21 cellular contexts compared by ENCODE assay signal in the genomic region with DNA sequence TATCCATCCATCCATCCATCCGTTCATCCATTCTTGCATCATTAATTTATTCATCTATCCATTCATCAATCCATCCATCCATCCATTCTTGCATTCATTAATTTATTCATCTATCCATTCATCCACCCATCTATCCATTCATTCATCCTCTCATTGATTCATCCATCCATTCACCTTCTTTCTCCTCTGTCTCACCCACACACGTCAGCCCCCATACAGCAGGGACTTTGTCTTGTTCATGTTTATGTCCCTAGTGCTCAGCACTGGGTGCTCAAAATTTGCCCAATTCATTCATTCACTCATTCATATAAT. TPM values are rescaled to one million over a fixed set of nuclear protein-coding genes. Genes with fewer than 3 reads are reported as not detected.
DNase-seq lines count a peak whose midpoint lies in the region; ATAC-seq, FAIRE-seq and TF ChIP-seq lines count a peak whose summit lies in the region.
"Had no signal": no experiment of that assay in that cellular context is flagged by ENCODE, and none has a peak within 500 bp of the region (broad histone marks: within the 10 kb centered on the region; RNA-seq: fewer than 3 reads in every experiment).

No MANE protein-coding gene starts in this region.

- H3K9me3 Mint-ChIP-seq in endodermal cell (no peaks in the 10 kb centered on the region), nephron progenitor cell (peaks cover 10% of the 10 kb centered on the region)

- H3K9me3 ChIP-seq in HepG2 (ENCODE audit: low read length) = no peaks in the 10 kb centered on the region
- no peaks in the 10 kb centered on the region for H3K9me3 ChIP-seq in right lobe of liver
- no peaks in the 10 kb centered on the region for H3K9me3 ChIP-seq in endodermal cell (ENCODE audit: control insufficient read depth, low read length)
- H3K9me3 ChIP-seq: SJCRH30 had no signal

- no peak overlapping the region for H3K27ac ChIP-seq in HepG2 (ENCODE audit: extremely low read length, insufficient read depth, low read length)
- H3K27ac ChIP-seq in right lobe of liver = no peak overlapping the region
- H3K27ac ChIP-seq in endodermal cell (ENCODE audit: low read depth, low read length) = no peak overlapping the region
- H3K27ac ChIP-seq: SJCRH30 had no signal

- H3K36me3 ChIP-seq in HepG2 (replicated peaks in 1 of 2; ENCODE audit: control insufficient read depth in 1 of 2, insufficient read depth in 2 of 2, low read length in 2 of 2) = no peaks in the 10 kb centered on the region
- no peaks in the 10 kb centered on the region for H3K36me3 ChIP-seq in right lobe of liver
- no peaks in the 10 kb centered on the region for H3K36me3 ChIP-seq in endodermal cell (ENCODE audit: control insufficient read depth, insufficient read depth, low read length)
- H3K36me3 ChIP-seq: SJCRH30 had no signal

- TF ChIP-seq POLR2A in HepG2 (IDR thresholded peaks at IDR 0.05; ENCODE audit: insufficient read depth in 1 of 2, low read depth in 2 of 2, low read length in 2 of 2) (no peak), right lobe of liver (IDR thresholded peaks at IDR 0.05) (no peak)

- TF ChIP-seq EP300 in HepG2 (IDR thresholded peaks at IDR 0.05; ENCODE audit: low read depth in 2 of 2, low read length in 2 of 2) (no peak), HepG2 (CRISPR knock-in tag; IDR thresholded peaks at IDR 0.05; ENCODE audit: borderline replicate concordance) (no peak)

- in situ Hi-C loops in HepG2 (cut with HindIII; ENCODE audit: extremely low pct_ligation_motif_present, low pct_unique_long_range_greater_than_20kb) = no loop called here

- H3K4me3 Mint-ChIP-seq in endodermal cell (peak overlapping the region; percentile 97), nephron progenitor cell (peak overlapping the region; percentile 0)

- no TSS peak for BruUV-seq in HepG2 (replicated peaks; lab: Mats Ljungman, UMichigan)

- no peaks in the 10 kb centered on the region for H3K79me2 ChIP-seq in HepG2 (ENCODE audit: insufficient read depth, low read length)

- CTCF ChIA-PET in HepG2 (lab: Yijun Ruan, JAX; ENCODE audit: low intra/inter-chr PET ratio, low total read pairs) = no interaction called here

- no peak for DNase-seq in HepG2 (ENCODE audit: low spot score)
- no peak for DNase-seq in right lobe of liver
- no peak for DNase-seq in endodermal cell
- no peak for DNase-seq in nephron progenitor cell
- DNase-seq in activated naive CD4-positive, alpha-beta T cell treated with anti-CD3 and anti-CD28 coated beads, Interleukin-2, amount 50 U/mL, for 16 hours = no peak
- no peak for DNase-seq in cerebellar cortex (ENCODE audit: low spot score)
- no peak for DNase-seq in NCI-H524 (lab: John Stamatoyannopoulos, UW)
- DNase-seq: 8988T; CD8-positive, alpha-beta memory T cell; GDM1; KBM-7; NCI-H1092; NCI-H1436; NCI-H1930; NCI-H2227 treated with DMSO at 0.1 percent for 48 hours; NCI-H82; SJCRH30 had no signal

- H3K27me3 ChIP-seq in HepG2 (ENCODE audit: control insufficient read depth in 1 of 2, insufficient read depth in 2 of 2, low read length in 2 of 2) (peaks cover 3 to 21% of the 10 kb centered on the region in 2 experiments; a peak in 3 of 5 replicates), right lobe of liver (no peaks in the 10 kb centered on the region), endodermal cell (ENCODE audit: control insufficient read depth, insufficient read depth, low read length, poor library complexity, severe bottlenecking) (no peaks in the 10 kb centered on the region)
- H3K27me3 ChIP-seq: SJCRH30 had no signal

- no peaks in the 10 kb centered on the region for H4K20me1 ChIP-seq in HepG2 (ENCODE audit: insufficient read depth, low read length)

- no peak for TF ChIP-seq RAD21 in HepG2 (CRISPR knock-in tag; IDR thresholded peaks at IDR 0.05)

- POLR2A ChIA-PET in HepG2 (lab: Yijun Ruan, JAX) = no interaction called here

- H2AFZ ChIP-seq in HepG2 (ENCODE audit: low read length) = no peak overlapping the region

- peaks cover 11% of the 10 kb centered on the region for H3K27me3 Mint-ChIP-seq in endodermal cell (ENCODE audit: insufficient read depth)
- H3K27me3 Mint-ChIP-seq in nephron progenitor cell (ENCODE audit: low read depth, poor library complexity) = peaks cover 79% of the 10 kb centered on the region

- H3K9ac ChIP-seq in HepG2 (ENCODE audit: insufficient read depth, low read depth, low read length) (no peak overlapping the region), endodermal cell (ENCODE audit: extremely low read depth, low read length, poor library complexity, severe bottlenecking) (no peak overlapping the region)

- no peak for FAIRE-seq in HepG2 (lab: Jason Lieb, UNC)
- FAIRE-seq: D721Med, GM19239, H1, RCC 7860 had no signal

- H3K4me1 ChIP-seq in HepG2 (ENCODE audit: insufficient read depth, low read length) (no peaks in the 10 kb centered on the region), right lobe of liver (no peaks in the 10 kb centered on the region), endodermal cell (ENCODE audit: control insufficient read depth, insufficient read depth, low read length) (no peaks in the 10 kb centered on the region)

- no peak overlapping the region for H3K4me2 ChIP-seq in HepG2 (ENCODE audit: low read depth, low read length)

- H3K4me3 ChIP-seq in HepG2 (replicated peaks in 1 of 3; ENCODE audit: insufficient read depth in 1 of 3, low read depth in 2 of 3, low read length in 3 of 3) = no peak overlapping the region
- H3K4me3 ChIP-seq in right lobe of liver = no peak overlapping the region
- no peak overlapping the region for H3K4me3 ChIP-seq in endodermal cell (ENCODE audit: low read length)
- H3K4me3 ChIP-seq: SJCRH30 had no signal

- peaks cover 20% of the 10 kb centered on the region for H3K36me3 Mint-ChIP-seq in endodermal cell (ENCODE audit: low read depth)
- H3K36me3 Mint-ChIP-seq in nephron progenitor cell (ENCODE audit: low read depth) = no peaks in the 10 kb centered on the region

- no peak for ATAC-seq in HepG2
- ATAC-seq in right lobe of liver = no peak

- peaks cover 5% of the 10 kb centered on the region for H3K4me1 Mint-ChIP-seq in endodermal cell
- peaks cover 7% of the 10 kb centered on the region for H3K4me1 Mint-ChIP-seq in nephron progenitor cell

- H3K27ac Mint-ChIP-seq in endodermal cell = no peak overlapping the region
- no peak overlapping the region for H3K27ac Mint-ChIP-seq in nephron progenitor cell

- 32% methylated on average over 2 of the region's 2 CpGs for WGBS in HepG2 (ENCODE audit: low lambda C conversion rate)
- 61% methylated on average over 2 of the region's 2 CpGs for WGBS in right lobe of liver (ENCODE audit: insufficient coverage, low coverage, low lambda C conversion rate, missing lambda C conversion rate)
- WGBS in endodermal cell (ENCODE audit: insufficient coverage in 1 of 2, insufficient read length in 1 of 2), 2 experiments = 87 to 89% methylated on average over 2 of the region's 2 CpGs

- TF ChIP-seq CTCF in HepG2 (CRISPR knock-in tag; IDR thresholded peaks at IDR 0.05) = no peak
- TF ChIP-seq CTCF in right lobe of liver (IDR thresholded peaks at IDR 0.05) = no peak
- TF ChIP-seq CTCF in endodermal cell (conservative IDR thresholded peaks at IDR 0.05) = no peak
- TF ChIP-seq CTCF in nephron progenitor cell (IDR thresholded peaks at IDR 0.05) = no peak

- intact Hi-C loops in HepG2 (cut with micrococcal nuclease; ENCODE audit: unreplicated experiment) = no loop called here
- intact Hi-C loops in right lobe of liver (cut with DNase I) = no loop called here

RNA-seq across cellular contexts. Expression of a gene that starts 0.7 kb away (rescaled TPM):
- 76.8 and 82.9 TPM in 2 replicates for total RNA-seq in HepG2 (2016; rRNA removed; fragmentation: Illumina TruSeq; extraction: Trizol)
- total RNA-seq in HepG2 (2016; cell fraction: cytosol; rRNA removed; fragmentation: Illumina TruSeq; extraction: Trizol; ENCODE audit: low read depth) = 118 and 125 TPM in 2 replicates
- 76.9 and 81.0 TPM in 2 replicates for total RNA-seq in HepG2 (2016; cell fraction: insoluble cytoplasmic fraction; rRNA removed; fragmentation: Illumina TruSeq; extraction: Trizol)
- total RNA-seq in HepG2 (2016; cell fraction: membrane; rRNA removed; fragmentation: Illumina TruSeq; extraction: Trizol) = 155 and 171 TPM in 2 replicates
- 20.9 and 33.5 TPM in 2 replicates for total RNA-seq in HepG2 (2016; cell fraction: nucleus; rRNA removed; fragmentation: Illumina TruSeq; extraction: Trizol)
- polyA plus RNA-seq in HepG2 (2011; rRNA removed) = 6.3 and 11.0 TPM in 2 replicates
- polyA plus RNA-seq in HepG2 (2011; cell fraction: cytosol; rRNA removed) = 9.9 and 10.4 TPM in 2 replicates
- 5.0 and 7.5 TPM in 2 replicates for polyA plus RNA-seq in HepG2 (2011; cell fraction: nucleus; rRNA removed)
- polyA plus RNA-seq in HepG2 (2012) = 15.7 and 24.8 TPM in 2 replicates
- polyA plus RNA-seq in HepG2 (2016; cell fraction: cytosol; fragmentation: Illumina TruSeq; extraction: Trizol; ENCODE audit: low read depth) = 112 and 122 TPM in 2 replicates
- polyA plus RNA-seq in HepG2 (2016; cell fraction: insoluble cytoplasmic fraction; fragmentation: Illumina TruSeq; extraction: Trizol; ENCODE audit: low read depth) = 68.0 and 75.6 TPM in 2 replicates
- polyA plus RNA-seq in HepG2 (2016; cell fraction: membrane; fragmentation: Illumina TruSeq; extraction: Trizol; ENCODE audit: low read depth) = 140 and 148 TPM in 2 replicates
- polyA plus RNA-seq in HepG2 (2016; cell fraction: nucleus; fragmentation: Illumina TruSeq; extraction: Trizol; ENCODE audit: insufficient read depth, low read depth) = 52.2 and 56.2 TPM in 2 replicates
- 5.0 and 16.3 TPM in 2 replicates for polyA minus RNA-seq in HepG2 (2011; rRNA and poly(A)+ RNA removed; ENCODE audit: low replicate concordance)
- polyA minus RNA-seq in HepG2 (2011; cell fraction: cytosol; rRNA and poly(A)+ RNA removed) = 3.0 and 5.1 TPM in 2 replicates
- 1.2 and 3.2 TPM in 2 replicates for polyA minus RNA-seq in HepG2 (2011; cell fraction: nucleus; rRNA and poly(A)+ RNA removed)
- total RNA-seq in right lobe of liver = 1 to 10 TPM in 2 of 6 experiments, under 1 TPM in 4; 0.35 to 2.5 (median 0.75) TPM
- 100 to 1,000 TPM; 132 to 146 TPM for total RNA-seq in endodermal cell
- polyA plus RNA-seq in endodermal cell (2013, experiment 1 of 2) = 4.8 TPM
- 4.2 TPM for polyA plus RNA-seq in endodermal cell (2013, experiment 2 of 2)
- total RNA-seq: CD8-positive, alpha-beta memory T cell had no signal
- polyA plus RNA-seq: CD8-positive, alpha-beta memory T cell had no signal

RNA-seq across cellular contexts. Expression of a gene that starts 19.0 kb away (rescaled TPM):
- total RNA-seq in HepG2 (2016; rRNA removed; fragmentation: Illumina TruSeq; extraction: Trizol) = 4.8 and 5.4 TPM in 2 replicates
- total RNA-seq in HepG2 (2016; cell fraction: cytosol; rRNA removed; fragmentation: Illumina TruSeq; extraction: Trizol; ENCODE audit: low read depth) = 4.1 and 5.0 TPM in 2 replicates
- total RNA-seq in HepG2 (2016; cell fraction: insoluble cytoplasmic fraction; rRNA removed; fragmentation: Illumina TruSeq; extraction: Trizol) = 4.8 and 5.1 TPM in 2 replicates
- 7.2 and 8.5 TPM in 2 replicates for total RNA-seq in HepG2 (2016; cell fraction: membrane; rRNA removed; fragmentation: Illumina TruSeq; extraction: Trizol)
- total RNA-seq in HepG2 (2016; cell fraction: nucleus; rRNA removed; fragmentation: Illumina TruSeq; extraction: Trizol) = 2.6 and 3.2 TPM in 2 replicates
- 8.0 and 8.6 TPM in 2 replicates for polyA plus RNA-seq in HepG2 (2011; rRNA removed)
- 9.2 and 13.0 TPM in 2 replicates for polyA plus RNA-seq in HepG2 (2011; cell fraction: cytosol; rRNA removed)
- 7.4 and 7.6 TPM in 2 replicates for polyA plus RNA-seq in HepG2 (2011; cell fraction: nucleus; rRNA removed)
- 2.5 and 6.6 TPM in 2 replicates for polyA plus RNA-seq in HepG2 (2012)
- polyA plus RNA-seq in HepG2 (2016; cell fraction: cytosol; fragmentation: Illumina TruSeq; extraction: Trizol; ENCODE audit: low read depth) = 6.2 and 7.7 TPM in 2 replicates
- polyA plus RNA-seq in HepG2 (2016; cell fraction: insoluble cytoplasmic fraction; fragmentation: Illumina TruSeq; extraction: Trizol; ENCODE audit: low read depth) = 6.3 and 8.0 TPM in 2 replicates
- polyA plus RNA-seq in HepG2 (2016; cell fraction: membrane; fragmentation: Illumina TruSeq; extraction: Trizol; ENCODE audit: low read depth) = 8.2 and 8.7 TPM in 2 replicates
- 11.5 and 12.4 TPM in 2 replicates for polyA plus RNA-seq in HepG2 (2016; cell fraction: nucleus; fragmentation: Illumina TruSeq; extraction: Trizol; ENCODE audit: insufficient read depth, low read depth)
- 7.8 and 7.9 TPM in 2 replicates for polyA minus RNA-seq in HepG2 (2011; rRNA and poly(A)+ RNA removed; ENCODE audit: low replicate concordance)
- polyA minus RNA-seq in HepG2 (2011; cell fraction: cytosol; rRNA and poly(A)+ RNA removed) = 1.8 and 2.3 TPM in 2 replicates
- polyA minus RNA-seq in HepG2 (2011; cell fraction: nucleus; rRNA and poly(A)+ RNA removed) = 0.39 and 0.87 TPM in 2 replicates
- 1 to 10 TPM in 4 of 6 experiments, under 1 TPM in 2; 0.97 to 2.8 (median 2.0) TPM for total RNA-seq in right lobe of liver
- total RNA-seq in endodermal cell = 1 to 10 TPM; 3.5 to 4.6 TPM
- 20.0 TPM for polyA plus RNA-seq in endodermal cell (2013, experiment 1 of 2)
- 18.2 TPM for polyA plus RNA-seq in endodermal cell (2013, experiment 2 of 2)

RNA-seq across cellular contexts. Expression of a gene that starts 22.0 kb away (rescaled TPM):
- total RNA-seq in HepG2 (2016; rRNA removed; fragmentation: Illumina TruSeq; extraction: Trizol) = 10.2 and 11.7 TPM in 2 replicates
- 2.3 and 3.1 TPM in 2 replicates for total RNA-seq in HepG2 (2016; cell fraction: cytosol; rRNA removed; fragmentation: Illumina TruSeq; extraction: Trizol; ENCODE audit: low read depth)
- 8.4 and 12.8 TPM in 2 replicates for total RNA-seq in HepG2 (2016; cell fraction: insoluble cytoplasmic fraction; rRNA removed; fragmentation: Illumina TruSeq; extraction: Trizol)
- 3.2 and 3.9 TPM in 2 replicates for total RNA-seq in HepG2 (2016; cell fraction: membrane; rRNA removed; fragmentation: Illumina TruSeq; extraction: Trizol)
- 9.0 and 10.0 TPM in 2 replicates for total RNA-seq in HepG2 (2016; cell fraction: nucleus; rRNA removed; fragmentation: Illumina TruSeq; extraction: Trizol)
- 9.1 and 12.7 TPM in 2 replicates for polyA plus RNA-seq in HepG2 (2011; rRNA removed)
- polyA plus RNA-seq in HepG2 (2011; cell fraction: cytosol; rRNA removed) = 4.8 and 4.9 TPM in 2 replicates
- polyA plus RNA-seq in HepG2 (2011; cell fraction: nucleus; rRNA removed) = 29.3 and 32.2 TPM in 2 replicates
- polyA plus RNA-seq in HepG2 (2012) = 12.5 and 15.9 TPM in 2 replicates
- polyA plus RNA-seq in HepG2 (2016; cell fraction: cytosol; fragmentation: Illumina TruSeq; extraction: Trizol; ENCODE audit: low read depth) = 1.9 and 2.1 TPM in 2 replicates
- polyA plus RNA-seq in HepG2 (2016; cell fraction: insoluble cytoplasmic fraction; fragmentation: Illumina TruSeq; extraction: Trizol; ENCODE audit: low read depth) = 11.0 and 12.8 TPM in 2 replicates
- 3.0 and 4.1 TPM in 2 replicates for polyA plus RNA-seq in HepG2 (2016; cell fraction: membrane; fragmentation: Illumina TruSeq; extraction: Trizol; ENCODE audit: low read depth)
- 59.6 and 63.0 TPM in 2 replicates for polyA plus RNA-seq in HepG2 (2016; cell fraction: nucleus; fragmentation: Illumina TruSeq; extraction: Trizol; ENCODE audit: insufficient read depth, low read depth)
- polyA minus RNA-seq in HepG2 (2011; rRNA and poly(A)+ RNA removed; ENCODE audit: low replicate concordance) = 12.6 and 33.9 TPM in 2 replicates
- polyA minus RNA-seq in HepG2 (2011; cell fraction: cytosol; rRNA and poly(A)+ RNA removed) = 5.1 and 8.9 TPM in 2 replicates
- polyA minus RNA-seq in HepG2 (2011; cell fraction: nucleus; rRNA and poly(A)+ RNA removed) = 8.8 and 9.8 TPM in 2 replicates
- total RNA-seq in right lobe of liver = 1 to 10 TPM; 5.8 to 9.6 (median 8.5) TPM
- total RNA-seq in endodermal cell = 10 to 100 TPM; 45.2 to 47.7 TPM
- polyA plus RNA-seq in endodermal cell (2013, experiment 1 of 2) = 29.4 TPM
- polyA plus RNA-seq in endodermal cell (2013, experiment 2 of 2) = 27.3 TPM

RNA-seq across cellular contexts. Expression of a gene that starts 37.6 kb away (rescaled TPM):
- total RNA-seq in HepG2 (2016; rRNA removed; fragmentation: Illumina TruSeq; extraction: Trizol) = 2.3 and 2.4 TPM in 2 replicates
- total RNA-seq in HepG2 (2016; cell fraction: cytosol; rRNA removed; fragmentation: Illumina TruSeq; extraction: Trizol; ENCODE audit: low read depth) = 1.2 and 2.2 TPM in 2 replicates
- 1.5 and 2.5 TPM in 2 replicates for total RNA-seq in HepG2 (2016; cell fraction: insoluble cytoplasmic fraction; rRNA removed; fragmentation: Illumina TruSeq; extraction: Trizol)
- total RNA-seq in HepG2 (2016; cell fraction: membrane; rRNA removed; fragmentation: Illumina TruSeq; extraction: Trizol) = 3.0 and 3.4 TPM in 2 replicates
- total RNA-seq in HepG2 (2016; cell fraction: nucleus; rRNA removed; fragmentation: Illumina TruSeq; extraction: Trizol) = 3.2 and 3.4 TPM in 2 replicates
- polyA plus RNA-seq in HepG2 (2011; rRNA removed) = 5.6 and 7.2 TPM in 2 replicates
- 5.4 and 5.7 TPM in 2 replicates for polyA plus RNA-seq in HepG2 (2011; cell fraction: cytosol; rRNA removed)
- 11.3 and 11.8 TPM in 2 replicates for polyA plus RNA-seq in HepG2 (2011; cell fraction: nucleus; rRNA removed)
- polyA plus RNA-seq in HepG2 (2012) = 5.9 and 8.2 TPM in 2 replicates
- polyA plus RNA-seq in HepG2 (2016; cell fraction: cytosol; fragmentation: Illumina TruSeq; extraction: Trizol; ENCODE audit: low read depth) = 2.5 and 2.6 TPM in 2 replicates
- 1.9 and 2.2 TPM in 2 replicates for polyA plus RNA-seq in HepG2 (2016; cell fraction: insoluble cytoplasmic fraction; fragmentation: Illumina TruSeq; extraction: Trizol; ENCODE audit: low read depth)
- polyA plus RNA-seq in HepG2 (2016; cell fraction: membrane; fragmentation: Illumina TruSeq; extraction: Trizol; ENCODE audit: low read depth) = 4.7 and 5.1 TPM in 2 replicates
- polyA plus RNA-seq in HepG2 (2016; cell fraction: nucleus; fragmentation: Illumina TruSeq; extraction: Trizol; ENCODE audit: insufficient read depth, low read depth) = 8.1 and 8.5 TPM in 2 replicates
- 13.9 and 134 TPM in 2 replicates for polyA minus RNA-seq in HepG2 (2011; rRNA and poly(A)+ RNA removed; ENCODE audit: low replicate concordance)
- polyA minus RNA-seq in HepG2 (2011; cell fraction: cytosol; rRNA and poly(A)+ RNA removed) = 5.3 and 8.4 TPM in 2 replicates
- polyA minus RNA-seq in HepG2 (2011; cell fraction: nucleus; rRNA and poly(A)+ RNA removed) = 5.4 and 9.6 TPM in 2 replicates
- 10 to 100 TPM; 11.7 to 18.5 (median 15.6) TPM for total RNA-seq in right lobe of liver
- 100 to 1,000 TPM; 106 to 240 TPM for total RNA-seq in endodermal cell
- polyA plus RNA-seq in endodermal cell (2013, experiment 1 of 2) = 160 TPM
- polyA plus RNA-seq in endodermal cell (2013, experiment 2 of 2) = 130 TPM

RNA-seq across cellular contexts. Expression of a gene that starts 44.1 kb away (rescaled TPM):
- 9.3 and 19.0 TPM in 2 replicates for total RNA-seq in HepG2 (2016; rRNA removed; fragmentation: Illumina TruSeq; extraction: Trizol)
- total RNA-seq in HepG2 (2016; cell fraction: cytosol; rRNA removed; fragmentation: Illumina TruSeq; extraction: Trizol; ENCODE audit: low read depth) = 20.9 and 26.1 TPM in 2 replicates
- total RNA-seq in HepG2 (2016; cell fraction: insoluble cytoplasmic fraction; rRNA removed; fragmentation: Illumina TruSeq; extraction: Trizol) = 8.3 and 18.7 TPM in 2 replicates
- total RNA-seq in HepG2 (2016; cell fraction: membrane; rRNA removed; fragmentation: Illumina TruSeq; extraction: Trizol) = 35.4 and 38.3 TPM in 2 replicates
- 17.2 TPM in 2 replicates for total RNA-seq in HepG2 (2016; cell fraction: nucleus; rRNA removed; fragmentation: Illumina TruSeq; extraction: Trizol)
- polyA plus RNA-seq in HepG2 (2011; rRNA removed) = 17.8 and 22.9 TPM in 2 replicates
- polyA plus RNA-seq in HepG2 (2011; cell fraction: cytosol; rRNA removed) = 16.1 and 23.3 TPM in 2 replicates
- 60.1 and 73.0 TPM in 2 replicates for polyA plus RNA-seq in HepG2 (2011; cell fraction: nucleus; rRNA removed)
- polyA plus RNA-seq in HepG2 (2012) = 16.8 and 18.5 TPM in 2 replicates
- polyA plus RNA-seq in HepG2 (2016; cell fraction: cytosol; fragmentation: Illumina TruSeq; extraction: Trizol; ENCODE audit: low read depth) = 22.2 and 28.5 TPM in 2 replicates
- 11.1 and 14.6 TPM in 2 replicates for polyA plus RNA-seq in HepG2 (2016; cell fraction: insoluble cytoplasmic fraction; fragmentation: Illumina TruSeq; extraction: Trizol; ENCODE audit: low read depth)
- 29.9 and 35.4 TPM in 2 replicates for polyA plus RNA-seq in HepG2 (2016; cell fraction: membrane; fragmentation: Illumina TruSeq; extraction: Trizol; ENCODE audit: low read depth)
- 35.0 and 45.7 TPM in 2 replicates for polyA plus RNA-seq in HepG2 (2016; cell fraction: nucleus; fragmentation: Illumina TruSeq; extraction: Trizol; ENCODE audit: insufficient read depth, low read depth)
- polyA minus RNA-seq in HepG2 (2011; rRNA and poly(A)+ RNA removed; ENCODE audit: low replicate concordance) = 33.4 and 51.6 TPM in 2 replicates
- polyA minus RNA-seq in HepG2 (2011; cell fraction: cytosol; rRNA and poly(A)+ RNA removed) = 18.5 and 22.9 TPM in 2 replicates
- 13.3 and 16.9 TPM in 2 replicates for polyA minus RNA-seq in HepG2 (2011; cell fraction: nucleus; rRNA and poly(A)+ RNA removed)
- total RNA-seq in right lobe of liver = 10 to 100 TPM in 4 of 6 experiments, 1 to 10 TPM in 2; 8.1 to 19.7 (median 11.8) TPM
- 10 to 100 TPM; 37.9 to 44.8 TPM for total RNA-seq in endodermal cell
- 30.8 TPM for polyA plus RNA-seq in endodermal cell (2013, experiment 1 of 2)
- 29.5 TPM for polyA plus RNA-seq in endodermal cell (2013, experiment 2 of 2)

Comparison
In these comparisons a context has a peak if more than half of its experiments do, and no peak if none do; other contexts are left out.
1. RNA of a gene that starts 0.7 kb away (total RNA-seq): 132 to 146 TPM in endodermal cell and 20.9 to 171 TPM in HepG2; 0.35 to 2.5 TPM in right lobe of liver; every median in the first group is over 4 times any median in the second.